ENCODE assay signal across 9 cellular contexts in the genomic region with DNA sequence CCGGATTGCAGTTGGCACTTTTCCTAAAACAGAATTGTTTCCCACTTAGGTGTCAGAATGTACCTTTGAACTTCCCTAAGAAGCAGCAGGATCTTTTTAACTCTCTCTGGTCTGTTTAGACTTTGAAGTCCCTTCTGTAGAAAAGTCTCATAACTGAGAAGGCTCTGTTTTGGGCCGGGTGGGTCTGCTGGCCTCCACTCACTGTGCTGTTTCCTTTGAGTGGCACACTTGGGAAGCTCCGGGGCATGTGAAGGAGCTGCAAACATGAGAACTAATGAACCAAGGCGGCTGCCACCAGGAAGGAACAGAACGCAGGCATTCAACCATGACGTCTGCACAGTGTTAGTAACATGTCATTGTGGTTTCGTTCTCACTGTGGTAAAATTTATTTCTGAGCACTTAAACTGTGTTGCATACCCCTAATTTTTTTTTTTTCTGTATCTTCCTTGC. TPM values are rescaled to one million over a fixed set of nuclear protein-coding genes. Genes with fewer than 3 reads are reported as not detected.
DNase-seq lines count a peak whose midpoint lies in the region; ATAC-seq and TF ChIP-seq lines count a peak whose summit lies in the region.
"Had no signal": no experiment of that assay in that cellular context is flagged by ENCODE, and none has a peak within 500 bp of the region (broad histone marks: within the 10 kb centered on the region; RNA-seq: fewer than 3 reads in every experiment).

No MANE protein-coding gene starts in this region.

- peaks cover 27% of the 10 kb centered on the region for H3K4me1 Mint-ChIP-seq in type B pancreatic cell (ENCODE audit: unreplicated experiment)

- no peaks in the 10 kb centered on the region for H4K20me1 ChIP-seq in Karpas-422 (ENCODE audit: insufficient read depth, low read depth, low read length)

- no peaks in the 10 kb centered on the region for H3K9me3 Mint-ChIP-seq in type B pancreatic cell

- no peak overlapping the region for H3K4me3 Mint-ChIP-seq in type B pancreatic cell

- H3K9me2 ChIP-seq in Karpas-422 (replicated peaks; ENCODE audit: insufficient read depth, low read length): no peaks in the 10 kb centered on the region

- no peaks in the 10 kb centered on the region for H3K79me2 ChIP-seq in Karpas-422 (ENCODE audit: low read length)

- peaks cover 4% of the 10 kb centered on the region for H3K36me3 Mint-ChIP-seq in type B pancreatic cell

- H3K9me3 ChIP-seq in Karpas-422 (ENCODE audit: low read length): no peaks in the 10 kb centered on the region
- H3K9me3 ChIP-seq: neutrophil had no signal

- TF ChIP-seq CTCF in type B pancreatic cell (conservative IDR thresholded peaks at IDR 0.05): no peak

- H2AFZ ChIP-seq in Karpas-422 (ENCODE audit: low read length): peak overlapping the region; percentile 80

- no peaks in the 10 kb centered on the region for H3K36me3 ChIP-seq in Karpas-422 (ENCODE audit: insufficient read depth, low read length)
- H3K36me3 ChIP-seq: neutrophil had no signal

- H3K27ac Mint-ChIP-seq in type B pancreatic cell: no peak overlapping the region

- peak overlapping the region; percentile 52 for H3K9ac ChIP-seq in Karpas-422 (ENCODE audit: low read length)

- H3K27me3 Mint-ChIP-seq in type B pancreatic cell: no peaks in the 10 kb centered on the region

- H3K4me2 ChIP-seq in Karpas-422 (ENCODE audit: low read depth, low read length, poor library complexity, severe bottlenecking): peak overlapping the region; percentile 85

- H3K4me3 ChIP-seq in Karpas-422 (ENCODE audit: low read length): peak overlapping the region; percentile 66

- peak; percentile 70 for ATAC-seq in GM19043 (IDR thresholded peaks at IDR 0.05; ENCODE audit: low read depth, unreplicated experiment)

- no peaks in the 10 kb centered on the region for H3K27me3 ChIP-seq in Karpas-422 (ENCODE audit: low read length)
- H3K27me3 ChIP-seq: neutrophil had no signal

- H3K4me1 ChIP-seq in Karpas-422 (ENCODE audit: low read length): peaks cover 56% of the 10 kb centered on the region

- DNase-seq in Karpas-422 (peak; percentile 84), foreskin melanocyte (peak; percentile 75), GM19238 (ENCODE audit: insufficient read length, low spot score) (no peak), NCI-H146 treated with DMSO at 0.1 percent for 48 hours (lab: John Stamatoyannopoulos, UW; ENCODE audit: unreplicated experiment) (no peak), type B pancreatic cell (ENCODE audit: extremely low spot score, unreplicated experiment) (no peak)
- DNase-seq in activated CD4-positive, alpha-beta T cell treated with anti-CD3 and anti-CD28 coated beads, Interleukin-2, amount 50 U/mL, for 4 hours: peak; percentile 43 to 52
- DNase-seq in stimulated activated CD8-positive, alpha-beta memory T cell treated with anti-CD3 and anti-CD28 coated beads, Interleukin-15, amount 100 ng/mL, for 48 hours (ENCODE audit: low read depth in 2 of 2): peak; percentile 53 to 56

- peak overlapping the region; percentile 86 for H3K27ac ChIP-seq in Karpas-422 (ENCODE audit: low read length)
- H3K27ac ChIP-seq: neutrophil had no signal

RNA-seq across cellular contexts. Expression of a gene that starts 19.5 kb away (rescaled TPM):
- total RNA-seq in Karpas-422 (2014; rRNA removed; shearing (Covaris generic); ENCODE audit: low replicate concordance): not detected in 2 replicates
- total RNA-seq in type B pancreatic cell (ENCODE audit: low replicate concordance): 2.1 and 2.4 TPM in 2 replicates

RNA-seq across cellular contexts. Expression of a gene that starts 33.8 kb away (rescaled TPM):
- 4.8 and 6.6 TPM in 2 replicates for total RNA-seq in Karpas-422 (2014; rRNA removed; shearing (Covaris generic); ENCODE audit: low replicate concordance)
- 20.4 and 40.8 TPM in 2 replicates for total RNA-seq in type B pancreatic cell (ENCODE audit: low replicate concordance)

Comparison
In these comparisons a context has a peak if more than half of its experiments do, and no peak if none do; other contexts are left out.
1. DNase-seq: peak in Karpas-422 (single experiment), activated CD4-positive, alpha-beta T cell treated with anti-CD3 and anti-CD28 coated beads, Interleukin-2, amount 50 U/mL, for 4 hours (2 of 2), foreskin melanocyte (single experiment) and stimulated activated CD8-positive, alpha-beta memory T cell treated with anti-CD3 and anti-CD28 coated beads, Interleukin-15, amount 100 ng/mL, for 48 hours (2 of 2); none in GM19238 (single experiment), NCI-H146 treated with DMSO at 0.1 percent for 48 hours (single experiment) and type B pancreatic cell (single experiment).